Comparison of ENCODE assay signal across 9 cellular contexts in genomic region chr9:124852121-124852828, GRCh38. TPM values are rescaled to one million over a fixed set of nuclear protein-coding genes. Genes with fewer than 3 reads are reported as not detected.
DNase-seq lines count a peak whose midpoint lies in the region; ATAC-seq and TF ChIP-seq lines count a peak whose summit lies in the region.
"Had no signal": no experiment of that assay in that cellular context is flagged by ENCODE, and none has a peak within 500 bp of the region (broad histone marks: within the 10 kb centered on the region; RNA-seq: fewer than 3 reads in every experiment).

No MANE protein-coding gene starts in this region.

- H3K36me3 ChIP-seq in mucosa of descending colon (ENCODE audit: low read depth) = no peaks in the 10 kb centered on the region

- TF ChIP-seq CTCF in MCF 10A (IDR thresholded peaks at IDR 0.05; ENCODE audit: unreplicated experiment) (no peak), mesothelial cell of epicardium (IDR thresholded peaks at IDR 0.05; ENCODE audit: unreplicated experiment) (no peak), type B pancreatic cell (conservative IDR thresholded peaks at IDR 0.05) (no peak), mucosa of descending colon (IDR thresholded peaks at IDR 0.05) (no peak)

- no TSS peak for BruUV-seq in MCF 10A (replicated peaks; lab: Mats Ljungman, UMichigan)

- H3K4me1 Mint-ChIP-seq in activated naive CD4-positive, alpha-beta T cell treated with anti-CD3 and anti-CD28 coated beads, Interleukin-2, amount 10 ng/mL, durations not matched to agents 7 days and 5 days = peaks cover 10% of the 10 kb centered on the region
- H3K4me1 Mint-ChIP-seq in MCF 10A (ENCODE audit: insufficient read depth, unreplicated experiment) = peaks cover 6% of the 10 kb centered on the region
- peaks cover 17% of the 10 kb centered on the region for H3K4me1 Mint-ChIP-seq in mesothelial cell of epicardium
- peaks cover 12% of the 10 kb centered on the region for H3K4me1 Mint-ChIP-seq in type B pancreatic cell (ENCODE audit: unreplicated experiment)

- peak overlapping the region; percentile 57 for H3K4me3 Mint-ChIP-seq in activated naive CD4-positive, alpha-beta T cell treated with anti-CD3 and anti-CD28 coated beads, Interleukin-2, amount 10 ng/mL, durations not matched to agents 7 days and 5 days
- H3K4me3 Mint-ChIP-seq in MCF 10A (ENCODE audit: unreplicated experiment) = peak overlapping the region; percentile 54
- H3K4me3 Mint-ChIP-seq in mesothelial cell of epicardium = peak overlapping the region; percentile 66
- peak overlapping the region; percentile 81 for H3K4me3 Mint-ChIP-seq in type B pancreatic cell

- no peaks in the 10 kb centered on the region for H3K9me3 ChIP-seq in mucosa of descending colon
- H3K9me3 ChIP-seq: neutrophil had no signal

- POLR2A ChIA-PET in MCF 10A (lab: Yijun Ruan, JAX) = interaction anchor here (1.0 to 15.3 kb wide), 9 partner anchors 11 to 79 kb away, joined by 3 to 299 read pairs (median 7); partner anchors contain the start of genes ARPC5L, NR6A1, OLFML2A and RPL35

- H3K9me3 Mint-ChIP-seq in activated naive CD4-positive, alpha-beta T cell treated with anti-CD3 and anti-CD28 coated beads, Interleukin-2, amount 10 ng/mL, durations not matched to agents 7 days and 5 days = no peaks in the 10 kb centered on the region
- no peaks in the 10 kb centered on the region for H3K9me3 Mint-ChIP-seq in MCF 10A (ENCODE audit: unreplicated experiment)
- H3K9me3 Mint-ChIP-seq in mesothelial cell of epicardium = no peaks in the 10 kb centered on the region
- no peaks in the 10 kb centered on the region for H3K9me3 Mint-ChIP-seq in type B pancreatic cell

- intact Hi-C loops in MCF 10A (cut with micrococcal nuclease) = loop anchor here (2.0 to 5.0 kb wide), 2 partner anchors 40 to 139 kb away; no protein-coding TSS in a partner anchor
- intact Hi-C loops in mucosa of descending colon (cut with DNase I, micrococcal nuclease) = loop anchor here (2.0 kb wide), 2 partner anchors 77 to 79 kb away; no protein-coding TSS in a partner anchor

- DNase-seq in activated naive CD4-positive, alpha-beta T cell treated with anti-CD3 and anti-CD28 coated beads, Interleukin-2, amount 10 ng/mL, durations not matched to agents 7 days and 5 days = no peak
- DNase-seq in activated naive CD4-positive, alpha-beta T cell (lab: John Stamatoyannopoulos, UW) = no peak
- DNase-seq in MCF 10A (ENCODE audit: unreplicated experiment) = no peak
- no peak for DNase-seq in mesothelial cell of epicardium (ENCODE audit: low spot score in 2 of 2, unreplicated experiment in 2 of 2)
- DNase-seq in type B pancreatic cell (ENCODE audit: extremely low spot score, unreplicated experiment) = no peak
- no peak for DNase-seq in mucosa of descending colon
- DNase-seq in NCI-H1694 treated with DMSO at 0.1 percent for 48 hours (lab: John Stamatoyannopoulos, UW) = no peak

- H3K4me1 ChIP-seq in mucosa of descending colon (ENCODE audit: low read depth) = peaks cover 14% of the 10 kb centered on the region

- H3K36me3 Mint-ChIP-seq in activated naive CD4-positive, alpha-beta T cell treated with anti-CD3 and anti-CD28 coated beads, Interleukin-2, amount 10 ng/mL, durations not matched to agents 7 days and 5 days = peaks cover 2% of the 10 kb centered on the region
- H3K36me3 Mint-ChIP-seq in MCF 10A (ENCODE audit: insufficient read depth, unreplicated experiment) (peaks cover 14% of the 10 kb centered on the region), mesothelial cell of epicardium (no peaks in the 10 kb centered on the region), type B pancreatic cell (no peaks in the 10 kb centered on the region)

- peaks cover 54% of the 10 kb centered on the region for H3K27me3 Mint-ChIP-seq in activated naive CD4-positive, alpha-beta T cell treated with anti-CD3 and anti-CD28 coated beads, Interleukin-2, amount 10 ng/mL, durations not matched to agents 7 days and 5 days
- H3K27me3 Mint-ChIP-seq in MCF 10A (ENCODE audit: insufficient read depth, unreplicated experiment) (no peaks in the 10 kb centered on the region), mesothelial cell of epicardium (ENCODE audit: low read depth) (no peaks in the 10 kb centered on the region), type B pancreatic cell (peaks cover 3% of the 10 kb centered on the region)

- CTCF ChIA-PET in activated naive CD4-positive, alpha-beta T cell treated with anti-CD3 and anti-CD28 coated beads, Interleukin-2, amount 10 ng/mL, durations not matched to agents 7 days and 5 days (lab: Charles Lee) = interaction anchor here (0.6 to 14.6 kb wide), 26 partner anchors 9 to 519 kb away, joined by 3 to 332 read pairs (median 4); partner anchors contain the start of genes ARPC5L, NR6A1, OLFML2A and RPL35
- CTCF ChIA-PET in MCF 10A (lab: Yijun Ruan, JAX) = interaction anchor here (0.5 to 29.4 kb wide), 33 partner anchors 8 to 1296 kb away, joined by 3 to 927 read pairs (median 4); partner anchors contain the start of genes NR6A1 and OLFML2A

- H3K4me3 ChIP-seq in mucosa of descending colon = no peak overlapping the region

- no peak for ATAC-seq in mucosa of descending colon
- no peak for ATAC-seq in HG02885 (IDR thresholded peaks at IDR 0.05; ENCODE audit: poor library complexity, unreplicated experiment)

- H3K27ac Mint-ChIP-seq in activated naive CD4-positive, alpha-beta T cell treated with anti-CD3 and anti-CD28 coated beads, Interleukin-2, amount 10 ng/mL, durations not matched to agents 7 days and 5 days = no peak overlapping the region
- H3K27ac Mint-ChIP-seq in MCF 10A (ENCODE audit: low read depth, unreplicated experiment) = no peak overlapping the region
- no peak overlapping the region for H3K27ac Mint-ChIP-seq in mesothelial cell of epicardium
- H3K27ac Mint-ChIP-seq in type B pancreatic cell = peak overlapping the region; percentile 79

RNA-seq across cellular contexts. Expression of gene WDR38, which starts 1.0 kb away (rescaled TPM):
- not detected in 2 replicates for total RNA-seq in MCF 10A (2022)
- total RNA-seq in mesothelial cell of epicardium = not detected in 3 replicates
- 0.75 TPM in 1 of 2 replicates, not detected in the other for total RNA-seq in type B pancreatic cell (ENCODE audit: low replicate concordance)
- total RNA-seq in mucosa of descending colon = not detected

RNA-seq across cellular contexts. Expression of gene RPL35, which starts 9.5 kb away (rescaled TPM):
- total RNA-seq in MCF 10A (2022) = 1,966 and 2,009 TPM in 2 replicates
- total RNA-seq in mesothelial cell of epicardium = 1,103 to 1,148 TPM (median 1,111 TPM) in 3 replicates
- total RNA-seq in type B pancreatic cell (ENCODE audit: low replicate concordance) = 1,370 and 1,381 TPM in 2 replicates
- 100 to 1,000 TPM; 676 to 897 (median 838) TPM for total RNA-seq in mucosa of descending colon

RNA-seq across cellular contexts. Expression of gene ARPC5L, which starts 9.7 kb away (rescaled TPM):
- 72.5 and 84.2 TPM in 2 replicates for total RNA-seq in MCF 10A (2022)
- total RNA-seq in mesothelial cell of epicardium = 26.1 to 28.5 TPM (median 28.0 TPM) in 3 replicates
- 37.9 and 38.9 TPM in 2 replicates for total RNA-seq in type B pancreatic cell (ENCODE audit: low replicate concordance)
- total RNA-seq in mucosa of descending colon = 10 to 100 TPM; 29.5 to 41.9 (median 37.2) TPM
